In the genomic region with DNA sequence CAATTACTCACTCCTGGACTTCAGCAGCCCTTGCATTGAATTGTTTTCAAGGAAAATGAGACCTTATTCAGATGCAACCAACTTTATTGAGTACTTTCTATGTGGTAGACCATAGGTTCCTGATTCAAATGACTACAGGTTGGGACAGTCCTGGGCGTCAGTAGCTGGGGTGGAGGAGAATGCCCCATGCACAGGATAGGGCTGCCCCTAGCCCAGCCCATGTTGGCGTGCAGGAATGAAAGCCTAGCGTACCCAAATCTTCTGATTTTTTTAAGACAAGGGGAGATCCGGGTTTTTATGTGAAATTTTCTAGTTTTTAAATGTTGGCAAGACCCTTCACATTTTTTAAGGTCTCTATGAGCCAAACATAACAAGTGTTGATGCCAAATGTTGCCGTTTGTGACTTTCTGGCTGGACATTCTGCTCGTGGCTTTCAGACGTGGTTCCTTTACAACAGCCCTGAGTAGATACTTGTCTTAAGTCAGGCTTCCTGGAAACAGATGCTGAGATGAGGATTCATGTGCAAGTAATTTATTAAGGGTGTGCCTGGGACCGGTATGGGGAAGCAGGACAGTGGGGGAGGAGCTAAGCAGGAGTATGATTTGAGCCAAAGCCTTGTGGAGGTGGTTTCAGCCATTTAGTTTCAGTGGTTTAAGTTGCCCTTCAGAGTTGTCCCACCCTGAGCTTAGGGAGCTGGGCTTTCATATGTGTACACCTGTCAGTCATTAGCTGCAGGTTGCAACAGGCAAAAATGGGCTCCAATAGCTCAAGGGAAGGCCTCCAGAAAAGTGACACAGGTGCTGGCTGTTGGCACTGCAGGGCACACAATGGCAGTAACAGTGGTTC, we compare ENCODE assay signal across 11 cellular contexts.
DNase-seq lines count a peak whose midpoint lies in the region; ATAC-seq lines count a peak whose summit lies in the region.
"Had no signal": no experiment of that assay in that cellular context is flagged by ENCODE, and none has a peak within 500 bp of the region (broad histone marks: within the 10 kb centered on the region; RNA-seq: fewer than 3 reads in every experiment).

No MANE protein-coding gene starts in this region.

- H3K27ac Mint-ChIP-seq in activated CD4-positive, alpha-beta T cell treated with anti-CD3 and anti-CD28 coated beads, Interleukin-2, amount 10 ng/mL, durations not matched to agents 24 days and 14 days: no peak overlapping the region

- H3K4me1 Mint-ChIP-seq in activated CD4-positive, alpha-beta T cell treated with anti-CD3 and anti-CD28 coated beads, Interleukin-2, amount 10 ng/mL, durations not matched to agents 24 days and 14 days: no peaks in the 10 kb centered on the region

- no peak overlapping the region for H3K4me3 Mint-ChIP-seq in activated CD4-positive, alpha-beta T cell treated with anti-CD3 and anti-CD28 coated beads, Interleukin-2, amount 10 ng/mL, durations not matched to agents 24 days and 14 days

- peaks cover 3% of the 10 kb centered on the region for H3K27me3 Mint-ChIP-seq in activated CD4-positive, alpha-beta T cell treated with anti-CD3 and anti-CD28 coated beads, Interleukin-2, amount 10 ng/mL, durations not matched to agents 24 days and 14 days

- ATAC-seq in GM18502 (IDR thresholded peaks at IDR 0.05; ENCODE audit: poor library complexity, unreplicated experiment) (peak; percentile 76), GM21619 (IDR thresholded peaks at IDR 0.05; ENCODE audit: unreplicated experiment) (peak; percentile 74), HG03571 (IDR thresholded peaks at IDR 0.05; ENCODE audit: unreplicated experiment) (peak; percentile 68), left cardiac atrium (peak; percentile 68 to 82), GM21447 (IDR thresholded peaks at IDR 0.05; ENCODE audit: unreplicated experiment) (no peak)

- H3K9me3 Mint-ChIP-seq in activated CD4-positive, alpha-beta T cell treated with anti-CD3 and anti-CD28 coated beads, Interleukin-2, amount 10 ng/mL, durations not matched to agents 24 days and 14 days: no peaks in the 10 kb centered on the region

- intact Hi-C loops in left cardiac atrium (cut with DNase I): no loop called here
- intact Hi-C loops in activated CD4-positive, alpha-beta T cell treated with anti-CD3 and anti-CD28 coated beads, Interleukin-2, amount 10 ng/mL, durations not matched to agents 24 days and 14 days (cut with micrococcal nuclease): no loop called here

- H3K36me3 Mint-ChIP-seq in activated CD4-positive, alpha-beta T cell treated with anti-CD3 and anti-CD28 coated beads, Interleukin-2, amount 10 ng/mL, durations not matched to agents 24 days and 14 days (ENCODE audit: low read depth): no peaks in the 10 kb centered on the region

- DNase-seq in left cardiac atrium: no peak
- no peak for DNase-seq in NCI-H524 treated with DMSO at 0.1 percent for 48 hours (lab: John Stamatoyannopoulos, UW)
- DNase-seq in GM03348 (ENCODE audit: low spot score): no peak
- DNase-seq in activated CD4-positive, alpha-beta T cell treated with anti-CD3 and anti-CD28 coated beads, Interleukin-2, amount 10 ng/mL, durations not matched to agents 24 days and 14 days: no peak
- DNase-seq: activated gamma-delta T cell; IMR-90; NK-92 treated with Interleukin-12 subunit alpha and Interleukin-12 subunit beta, amount 100 ng/mL, for 24 hours had no signal
